15 cellular contexts compared by ENCODE assay signal in genomic region chr3:106392905-106393304, GRCh38.
"Had no signal": no experiment of that assay in that cellular context is flagged by ENCODE, and none has a peak within 500 bp of the region (broad histone marks: within the 10 kb centered on the region; RNA-seq: fewer than 3 reads in every experiment).

No MANE protein-coding gene starts in this region.

- H3K4me1 ChIP-seq: prostate gland, transverse colon, vagina had no signal

- H3K4me3 ChIP-seq: prostate gland, transverse colon, vagina had no signal

- H3K36me3 ChIP-seq: prostate gland, transverse colon, vagina had no signal

- DNase-seq: activated CD4-positive, alpha-beta T cell treated with anti-CD3 and anti-CD28 coated beads, Interleukin-2, amount 10 ng/mL, durations not matched to agents 24 days and 14 days; activated CD4-positive, CD25-positive, alpha-beta regulatory T cell; activated CD8-positive, alpha-beta memory T cell treated with anti-CD3 and anti-CD28 coated beads for 24 hours; activated naive CD8-positive, alpha-beta T cell treated with anti-CD3 and anti-CD28 coated beads for 36 hours; anterior cingulate cortex; erythroblast; foreskin melanocyte; head of caudate nucleus; substantia nigra; SW 1271; transverse colon had no signal

- H3K27ac ChIP-seq: prostate gland, transverse colon, vagina had no signal

- ATAC-seq: sciatic nerve; stimulated activated memory B cell treated with anti-CD40 and anti-IgM and Interleukin-4, amounts not matched to agents 10 μg/mL and 1 μg/mL and 100 μg/mL, for 72 hours had no signal

- H3K9me3 ChIP-seq: prostate gland, transverse colon, vagina had no signal

- H3K27me3 ChIP-seq: transverse colon, vagina had no signal
